Comparison of ENCODE assay signal across 8 cellular contexts in genomic region chr2:219541611-219542180, GRCh38. TPM values are rescaled to one million over a fixed set of nuclear protein-coding genes. Genes with fewer than 3 reads are reported as not detected.
A peak's percentile ranks its signal among the peaks of the same experiment; 100 is the strongest.
DNase-seq lines count a peak whose midpoint lies in the region; ATAC-seq and TF ChIP-seq lines count a peak whose summit lies in the region.

No MANE protein-coding gene starts in this region.

- no peaks in the 10 kb centered on the region for H3K79me2 ChIP-seq in SU-DHL-6 (ENCODE audit: insufficient read depth, low read length)

- H3K27me3 ChIP-seq in SU-DHL-6 (ENCODE audit: low read length) (no peaks in the 10 kb centered on the region), adipocyte (replicated peaks; ENCODE audit: control insufficient read depth, insufficient read depth, low read length) (no peaks in the 10 kb centered on the region), right atrium auricular region (no peaks in the 10 kb centered on the region), MG63 (no peaks in the 10 kb centered on the region)

- H3K4me3 ChIP-seq in GM12864 (ENCODE audit: low read depth, low read length): peak overlapping the region; percentile 85
- peak overlapping the region; percentile 92 for H3K4me3 ChIP-seq in SU-DHL-6 (ENCODE audit: insufficient read depth, low read length, poor library complexity, severe bottlenecking)
- H3K4me3 ChIP-seq in adipocyte (ENCODE audit: low read length): peak overlapping the region; percentile 89
- peak overlapping the region in 1 of 2 donors; percentile 77 for H3K4me3 ChIP-seq in right atrium auricular region
- peak overlapping the region; percentile 88 for H3K4me3 ChIP-seq in skeletal muscle cell (ENCODE audit: low read depth, low read length)
- H3K4me3 ChIP-seq in MG63: no peak overlapping the region

- TF ChIP-seq CTCF in GM12864 (IDR thresholded peaks at IDR 0.05; ENCODE audit: low read depth, low read length, missing control alignments) (peak; percentile 88), SU-DHL-6 (IDR thresholded peaks at IDR 0.05; ENCODE audit: insufficient read depth, low read length, poor library complexity, severe bottlenecking) (peak; percentile 100), right atrium auricular region (IDR thresholded peaks at IDR 0.05) (peak; percentile 87 to 92)

- DNase-seq in GM12864 (ENCODE audit: low read depth) (peak; percentile 70), NCI-H1048 (lab: John Stamatoyannopoulos, UW) (peak; percentile 62), adipocyte (ENCODE audit: low read depth) (peak; percentile 81), right atrium auricular region (ENCODE audit: low spot score) (peak; percentile 77), skeletal muscle cell (ENCODE audit: low read depth) (no peak), MG63 (no peak)

- peaks cover 30% of the 10 kb centered on the region for H3K4me1 ChIP-seq in adipocyte (ENCODE audit: control insufficient read depth, insufficient read depth, low read length)
- H3K4me1 ChIP-seq in right atrium auricular region: peaks cover 0 to 52% of the 10 kb centered on the region in 2 donors

- H2AFZ ChIP-seq in SU-DHL-6 (ENCODE audit: low read depth, low read length, severe bottlenecking): peak overlapping the region; percentile 55

- H3K9ac ChIP-seq in SU-DHL-6 (ENCODE audit: low read length) (peak overlapping the region; percentile 75), adipocyte (ENCODE audit: low read length) (no peak overlapping the region)

- peak; percentile 44 for ATAC-seq in HG02588 (IDR thresholded peaks at IDR 0.05; ENCODE audit: unreplicated experiment)

- no peaks in the 10 kb centered on the region for H4K20me1 ChIP-seq in SU-DHL-6 (ENCODE audit: low read depth, low read length)

- H3K27ac ChIP-seq in SU-DHL-6 (ENCODE audit: low read depth, low read length) (no peak overlapping the region), right atrium auricular region (peak overlapping the region; percentile 94)

- no peaks in the 10 kb centered on the region for H3K9me3 ChIP-seq in SU-DHL-6 (ENCODE audit: insufficient read depth, low read length)
- H3K9me3 ChIP-seq in adipocyte (ENCODE audit: control insufficient read depth, low read length): no peaks in the 10 kb centered on the region
- H3K9me3 ChIP-seq in right atrium auricular region: no peaks in the 10 kb centered on the region
- H3K9me3 ChIP-seq in MG63: no peaks in the 10 kb centered on the region

- peaks cover 7% of the 10 kb centered on the region for H3F3A ChIP-seq in SU-DHL-6 (ENCODE audit: insufficient read depth)

- H3K36me3 ChIP-seq in SU-DHL-6 (ENCODE audit: low read length) (no peaks in the 10 kb centered on the region), adipocyte (ENCODE audit: control insufficient read depth, insufficient read depth, low read length, severe bottlenecking) (peaks cover 25% of the 10 kb centered on the region), right atrium auricular region (peaks cover 30% of the 10 kb centered on the region), MG63 (peaks cover 15% of the 10 kb centered on the region)

- no peaks in the 10 kb centered on the region for H3K9me2 ChIP-seq in SU-DHL-6 (replicated peaks; ENCODE audit: insufficient read depth, low read length)

- H3K4me2 ChIP-seq in SU-DHL-6 (ENCODE audit: low read depth, low read length, poor library complexity, severe bottlenecking): peak overlapping the region; percentile 95

RNA-seq across cellular contexts. Expression of gene CHPF, which starts 1.9 kb away (rescaled TPM):
- total RNA-seq in right atrium auricular region: 100 to 1,000 TPM; 206 to 228 TPM
- total RNA-seq in MG63 (2014; rRNA removed; shearing (Covaris generic); ENCODE audit: low replicate concordance): 26.6 and 40.4 TPM in 2 replicates

RNA-seq across cellular contexts. Expression of gene TMEM198, which starts 2.1 kb away (rescaled TPM):
- total RNA-seq in right atrium auricular region: 1 to 10 TPM; 1.8 to 4.3 TPM
- total RNA-seq in MG63 (2014; rRNA removed; shearing (Covaris generic); ENCODE audit: low replicate concordance): 5.1 and 5.9 TPM in 2 replicates

RNA-seq across cellular contexts. Expression of gene ASIC4, which starts 27.4 kb away (rescaled TPM):
- total RNA-seq in right atrium auricular region: not detected
- total RNA-seq in MG63 (2014; rRNA removed; shearing (Covaris generic); ENCODE audit: low replicate concordance): not detected in 2 replicates

RNA-seq across cellular contexts. Expression of gene OBSL1, which starts 29.6 kb away (rescaled TPM):
- 100 to 1,000 TPM; 150 to 157 TPM for total RNA-seq in right atrium auricular region
- total RNA-seq in MG63 (2014; rRNA removed; shearing (Covaris generic); ENCODE audit: low replicate concordance): 37.6 and 49.9 TPM in 2 replicates

RNA-seq across cellular contexts. Expression of gene INHA, which starts 30.4 kb away (rescaled TPM):
- 10 to 100 TPM in 1 of 2 donors, 1 to 10 TPM in 1; 1.0 to 28.3 TPM for total RNA-seq in right atrium auricular region
- total RNA-seq in MG63 (2014; rRNA removed; shearing (Covaris generic); ENCODE audit: low replicate concordance): not detected in 2 replicates

Comparison
In these comparisons a context has a peak if more than half of its experiments do, and no peak if none do; other contexts are left out.
1. DNase-seq: peak in GM12864 (single experiment), NCI-H1048 (single experiment), adipocyte (single experiment) and right atrium auricular region (single experiment); none in skeletal muscle cell (single experiment) and MG63 (single experiment).
2. Peak in every context shown above with its lines, with median percentiles within 50 percentile points of each other: CTCF ChIP-seq.